In the genomic region with DNA sequence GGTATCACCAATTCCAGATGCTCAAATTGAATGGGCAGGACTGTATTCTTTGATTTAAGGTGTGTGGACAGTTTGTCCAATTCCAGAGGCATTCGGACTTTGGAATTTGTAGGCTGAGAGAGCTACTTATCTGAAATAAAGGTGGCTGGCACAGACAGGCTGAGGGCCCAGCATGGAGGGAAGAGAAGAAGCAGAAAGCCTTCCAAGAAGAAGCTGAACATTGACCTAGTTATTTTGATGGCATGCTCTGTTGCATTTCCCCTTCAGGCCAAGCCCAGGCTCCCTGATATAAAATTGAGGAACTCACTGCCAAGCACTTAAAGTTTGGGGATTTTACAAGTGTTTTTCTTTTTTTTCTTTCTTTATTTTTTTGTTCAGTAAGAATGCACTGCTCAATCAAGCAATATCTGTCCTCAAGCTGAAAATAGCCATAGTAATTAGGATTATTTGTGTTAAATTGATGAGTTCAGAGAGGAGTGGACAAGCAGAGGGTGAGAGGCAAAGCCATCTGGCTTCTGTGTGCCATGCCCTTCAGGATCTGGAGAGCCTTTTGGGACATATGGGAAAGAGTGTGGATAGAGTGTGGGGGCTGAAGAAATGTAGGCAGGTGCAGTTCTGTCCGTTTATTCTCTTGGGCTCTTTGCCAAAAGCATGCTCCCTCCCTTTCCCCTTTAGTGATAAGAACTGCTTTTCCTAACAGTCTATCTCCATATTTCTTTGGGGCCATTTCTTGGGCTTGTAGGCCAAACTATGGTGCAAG, we compare ENCODE assay signal across 24 cellular contexts.
"Had no signal": no experiment of that assay in that cellular context is flagged by ENCODE, and none has a peak within 500 bp of the region (broad histone marks: within the 10 kb centered on the region; RNA-seq: fewer than 3 reads in every experiment).

No MANE protein-coding gene starts in this region.

- H3K27me3 ChIP-seq: MG63 had no signal

- H3K9ac ChIP-seq: KMS-11 had no signal

- H3K36me3 ChIP-seq: MG63 had no signal

- H3K4me2 ChIP-seq: KMS-11, PC-9 had no signal

- ATAC-seq: activated naive CD4-positive, alpha-beta T cell treated with anti-CD3 and anti-CD28 coated beads, Interleukin-2, amount 50 U/mL, for 72 hours; activated T-cell treated with anti-CD3 and anti-CD28 coated beads, Interleukin-2, amount 50 U/mL, for 4 hours; T-cell had no signal

- DNase-seq: activated CD4-positive, alpha-beta memory T cell treated with anti-CD3 and anti-CD28 coated beads for 36 hours; activated CD4-positive, alpha-beta T cell treated with anti-CD3 and anti-CD28 coated beads, Interleukin-2, amount 10 ng/mL, durations not matched to agents 7 days and 5 days; activated CD4-positive, CD25-positive, alpha-beta regulatory T cell; activated CD8-positive, alpha-beta memory T cell treated with anti-CD3 and anti-CD28 coated beads for 24 hours; activated effector memory CD4-positive, alpha-beta T cell treated with anti-CD3 and anti-CD28 coated beads, Interleukin-2, amount 50 U/mL, for 16 hours; activated naive CD4-positive, alpha-beta T cell treated with Interleukin-2 at 50 U/mL for 16 hours; activated T-cell treated with anti-CD3 and anti-CD28 coated beads, Interleukin-2, amount 50 U/mL, for 4 hours; amygdala; dermis blood vessel endothelial cell; MG63; NCI-H1048; NCI-H1417 treated with DMSO at 0.1 percent for 48 hours; NCI-H1694; NCI-H2029; NCI-H2107; NCI-H526 treated with DMSO at 0.1 percent for 48 hours; PC-9; SHP77 treated with DMSO at 0.1 percent for 48 hours; T-cell; T-helper 2 cell; T1000 had no signal

- H3K4me3 ChIP-seq: MG63, PC-9 had no signal

- H3K9me3 ChIP-seq: MG63 had no signal

- H3K27ac ChIP-seq: KMS-11, PC-9, VCaP had no signal
